In the genomic region with DNA sequence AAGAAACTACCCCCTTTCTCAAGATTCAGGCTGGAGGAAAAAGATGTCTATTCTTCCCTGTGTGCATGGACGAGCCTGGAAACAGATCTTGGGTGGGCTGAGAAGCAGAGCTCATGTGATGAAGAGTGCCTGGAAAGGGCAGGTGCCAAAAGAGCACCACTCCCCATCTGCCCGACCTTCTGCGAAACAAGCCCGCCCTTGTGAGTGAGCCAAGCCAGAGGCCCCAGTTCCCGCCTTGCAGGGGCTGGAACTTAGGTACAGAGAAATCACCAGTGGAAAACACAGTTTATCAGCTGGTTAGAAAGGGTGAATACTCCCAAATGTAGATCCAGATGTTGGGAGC, we compare ENCODE assay signal across 9 cellular contexts. TPM values are rescaled to one million over a fixed set of nuclear protein-coding genes. Genes with fewer than 3 reads are reported as not detected.
DNase-seq lines count a peak whose midpoint lies in the region; ATAC-seq, FAIRE-seq and TF ChIP-seq lines count a peak whose summit lies in the region.
"Had no signal": no experiment of that assay in that cellular context is flagged by ENCODE, and none has a peak within 500 bp of the region (broad histone marks: within the 10 kb centered on the region; RNA-seq: fewer than 3 reads in every experiment).

No MANE protein-coding gene starts in this region.

- TF ChIP-seq RAD21 in GM12878 (IDR thresholded peaks at IDR 0.05; ENCODE audit: insufficient read depth, low read depth, low read length) = no peak

- H2BK120ac ChIP-seq in H9 (ENCODE audit: low read depth, low read length, poor library complexity, severe bottlenecking) = no peak overlapping the region

- TF ChIP-seq CTCF in GM12878 (IDR thresholded peaks at IDR 0.05 in 2 of 3, conservative IDR thresholded peaks at IDR 0.05 in 1 of 3; ENCODE audit: control insufficient read depth in 2 of 3, extremely low read depth in 1 of 3, insufficient read depth in 1 of 3, low read depth in 3 of 3, low read length in 3 of 3) = no peak
- no peak for TF ChIP-seq CTCF in tibial nerve (IDR thresholded peaks at IDR 0.05)
- TF ChIP-seq CTCF in H9 (conservative IDR thresholded peaks at IDR 0.05) = no peak

- H3K4me1 Mint-ChIP-seq in stimulated activated naive CD8-positive, alpha-beta T cell treated with anti-CD3 and anti-CD28 coated beads, Interleukin-15, Interleukin-2, amounts not matched to agents 100 ng/mL and 50 ng/mL, for 24 hours (ENCODE audit: low read depth) = peaks cover 63% of the 10 kb centered on the region
- H3K4me1 Mint-ChIP-seq in H9 = peaks cover 45 to 61% of the 10 kb centered on the region in 2 experiments

- H3K27me3 ChIP-seq in GM12878 (replicated peaks in 1 of 2; ENCODE audit: control insufficient read depth in 2 of 2, insufficient read depth in 2 of 2, low read length in 1 of 2) (no peaks in the 10 kb centered on the region), tibial nerve (no peaks in the 10 kb centered on the region), H9 (ENCODE audit: insufficient read depth, low read length) (peaks cover 37% of the 10 kb centered on the region)

- TF ChIP-seq POLR2A in GM12878 (IDR thresholded peaks at IDR 0.05; ENCODE audit: low read depth, low read length) (no peak), tibial nerve (IDR thresholded peaks at IDR 0.05) (peak in 1 of 2 donors; percentile 19)

- no peak overlapping the region for H2BK15ac ChIP-seq in H9 (ENCODE audit: low read depth, low read length)

- no peak overlapping the region for H3K18ac ChIP-seq in H9 (ENCODE audit: insufficient read length, low read depth, low read length)

- H3K27me3 Mint-ChIP-seq in stimulated activated naive CD8-positive, alpha-beta T cell treated with anti-CD3 and anti-CD28 coated beads, Interleukin-15, Interleukin-2, amounts not matched to agents 100 ng/mL and 50 ng/mL, for 24 hours = peaks cover 9% of the 10 kb centered on the region
- peaks cover 81% of the 10 kb centered on the region for H3K27me3 Mint-ChIP-seq in H9 (ENCODE audit: low read depth)

- H3K9me3 Mint-ChIP-seq in stimulated activated naive CD8-positive, alpha-beta T cell treated with anti-CD3 and anti-CD28 coated beads, Interleukin-15, Interleukin-2, amounts not matched to agents 100 ng/mL and 50 ng/mL, for 24 hours = no peaks in the 10 kb centered on the region
- peaks cover 0 to 3% of the 10 kb centered on the region in 2 experiments; a peak in 2 of 5 replicates for H3K9me3 Mint-ChIP-seq in H9

- ATAC-seq in stimulated activated naive CD8-positive, alpha-beta T cell treated with anti-CD3 and anti-CD28 coated beads, Interleukin-15, Interleukin-2, amounts not matched to agents 100 U/mL and 50 U/mL, for 24 hours = no peak
- no peak for ATAC-seq in GM12878

- RAD21 ChIA-PET in GM12878 (lab: Charles Lee; ENCODE audit: unreplicated experiment) = no interaction called here

- peak overlapping the region; percentile 92 for H3K4me3 ChIP-seq in GM12878
- H3K4me3 ChIP-seq in tibial nerve = peak overlapping the region; percentile 86 to 99 (median 97)

- SMC1A ChIA-PET in GM12878 (lab: Charles Lee; ENCODE audit: uncharacterized antibody, unreplicated experiment) = interaction anchor here (1.4 to 2.3 kb wide), 4 partner anchors 36 to 123 kb away, joined by 3 to 6 read pairs (median 5); no protein-coding TSS in a partner anchor

- peak overlapping the region; percentile 82 for H3K9ac ChIP-seq in GM12878 (ENCODE audit: control insufficient read depth, insufficient read depth, low read length)
- H3K9ac ChIP-seq in H9 (ENCODE audit: extremely low read depth, insufficient read length, low read length) = no peak overlapping the region

- H2AFZ ChIP-seq in GM12878 (ENCODE audit: control insufficient read depth, low read depth, low read length) (no peak overlapping the region), H9 (ENCODE audit: low read length) (no peak overlapping the region)

- H4K91ac ChIP-seq in H9 (ENCODE audit: insufficient read length, low read depth, low read length) = no peak overlapping the region

- in situ Hi-C loops in GM12878 (cut with MboI) = no loop called here

- no peak overlapping the region for H2BK20ac ChIP-seq in H9 (ENCODE audit: low read depth, low read length, poor library complexity, severe bottlenecking)

- WGBS in GM12878 (ENCODE audit: insufficient coverage, insufficient replicate concordance, low lambda C conversion rate, missing lambda C conversion rate) = 95% methylated on average over 5 of the region's 5 CpGs
- WGBS in tibial nerve, 2 donors = 10 to 19% methylated on average over 5 of the region's 5 CpGs
- WGBS in H9 (ENCODE audit: extremely low coverage, insufficient read length, low lambda C conversion rate) = no CpG with 5 or more reads among the region's 5 CpGs

- no peak overlapping the region for H4K5ac ChIP-seq in H9 (ENCODE audit: insufficient read length, low read depth, low read length)

- H3K9me3 ChIP-seq in GM12878 (replicated peaks; ENCODE audit: control insufficient read depth, insufficient read depth, low read length) (no peaks in the 10 kb centered on the region), tibial nerve (no peaks in the 10 kb centered on the region), H9 (ENCODE audit: control insufficient read depth, low read depth, low read length) (no peaks in the 10 kb centered on the region)

- no peak overlapping the region for H2AK5ac ChIP-seq in H9 (ENCODE audit: insufficient read length, low read length)

- H4K20me1 ChIP-seq in GM12878 (ENCODE audit: control insufficient read depth, insufficient read depth) = no peaks in the 10 kb centered on the region; the same call in 1 of the 2 replicates
- H4K20me1 ChIP-seq in H9 (ENCODE audit: control insufficient read depth, insufficient read depth, insufficient read length) = no peaks in the 10 kb centered on the region

- intact Hi-C loops in GM12878 (cut with micrococcal nuclease; ENCODE audit: unreplicated experiment) = loop anchor here (2.0 to 10.0 kb wide), 2 partner anchors 113 to 223 kb away; no protein-coding TSS in a partner anchor

- H3K27ac Mint-ChIP-seq in stimulated activated naive CD8-positive, alpha-beta T cell treated with anti-CD3 and anti-CD28 coated beads, Interleukin-15, Interleukin-2, amounts not matched to agents 100 ng/mL and 50 ng/mL, for 24 hours = no peak overlapping the region
- H3K27ac Mint-ChIP-seq in H9 = no peak overlapping the region

- no peak for DNase-seq in stimulated activated naive CD8-positive, alpha-beta T cell treated with anti-CD3 and anti-CD28 coated beads, Interleukin-15, Interleukin-2, amounts not matched to agents 100 U/mL and 50 U/mL, for 24 hours
- DNase-seq in GM12878 (ENCODE audit: low read depth, low spot score) (no peak), left kidney (ENCODE audit: low read depth, low spot score) (peak; percentile 52), tibial nerve (ENCODE audit: low spot score in 2 of 2) (no peak), H9 (no peak), DMS114 treated with DMSO at 0.1 percent for 48 hours (lab: John Stamatoyannopoulos, UW; ENCODE audit: unreplicated experiment) (no peak), NCI-H510A treated with DMSO at 0.1 percent for 48 hours (lab: John Stamatoyannopoulos, UW) (no peak)

- H4K8ac ChIP-seq in H9 (replicated peaks; ENCODE audit: insufficient read length, low read depth, low read length) = no peak overlapping the region

- peak overlapping the region; percentile 90 for H3K4me3 Mint-ChIP-seq in stimulated activated naive CD8-positive, alpha-beta T cell treated with anti-CD3 and anti-CD28 coated beads, Interleukin-15, Interleukin-2, amounts not matched to agents 100 ng/mL and 50 ng/mL, for 24 hours
- no peak overlapping the region for H3K4me3 Mint-ChIP-seq in H9

- peaks cover 12% of the 10 kb centered on the region for H3K23me2 ChIP-seq in H9 (ENCODE audit: insufficient read length, low read depth, low read length, poor library complexity, severe bottlenecking)

- no peak overlapping the region for H3T11ph ChIP-seq in H9 (ENCODE audit: low read length)

- FAIRE-seq in GM12878 (lab: Jason Lieb, UNC) = no peak
- FAIRE-seq: colon had no signal

- TF ChIP-seq EP300 in GM12878 (IDR thresholded peaks at IDR 0.05; ENCODE audit: borderline replicate concordance in 1 of 2, control insufficient read depth in 1 of 2, low read depth in 2 of 2, low read length in 2 of 2) (no peak), tibial nerve (IDR thresholded peaks at IDR 0.05) (peak in 1 of 2 donors; percentile 82)

- H3K4me2 ChIP-seq in GM12878 (ENCODE audit: control insufficient read depth, insufficient read depth) = peak overlapping the region; percentile 90
- H3K4me2 ChIP-seq in H9 (ENCODE audit: insufficient read depth, insufficient read length, low read length) = no peak overlapping the region

- no TSS peak for BruUV-seq in GM12878 (replicated peaks; lab: Mats Ljungman, UMichigan)

- POLR2A ChIA-PET in GM12878 (lab: Charles Lee) = interaction anchor here (0.5 to 1.4 kb wide), 6 partner anchors 17 to 1822 kb away, joined by 3 to 10 read pairs (median 4); no protein-coding TSS in a partner anchor

- H3K14ac ChIP-seq in H9 (ENCODE audit: insufficient read depth, low read length) = no peak overlapping the region

- no peak overlapping the region for H3K56ac ChIP-seq in H9 (ENCODE audit: insufficient read length, low read depth, low read length)

- H3K4ac ChIP-seq in H9 (ENCODE audit: low read depth, low read length) = no peak overlapping the region

- CTCF ChIA-PET in GM12878 (lab: Yijun Ruan, JAX) = interaction anchor here (1.2 kb wide), 1 partner anchor 52 kb away, joined by 8 read pairs; no protein-coding TSS in a partner anchor

- H2BK5ac ChIP-seq in H9 (ENCODE audit: insufficient read length, low read length) = no peak overlapping the region

- H3K79me2 ChIP-seq in GM12878 (ENCODE audit: control insufficient read depth, insufficient read depth, low read length) (peaks cover 72% of the 10 kb centered on the region), H9 (ENCODE audit: insufficient read depth, low read length) (no peaks in the 10 kb centered on the region)

- H2BK12ac ChIP-seq in H9 (ENCODE audit: insufficient read length, low read depth, low read length) = no peak overlapping the region

- H3K79me1 ChIP-seq in H9 (ENCODE audit: insufficient read depth, low read depth, low read length, poor library complexity, severe bottlenecking) = no peaks in the 10 kb centered on the region

- H3K27ac ChIP-seq in GM12878 (ENCODE audit: control insufficient read depth, insufficient read depth) (peak overlapping the region; percentile 7), tibial nerve (peak overlapping the region; percentile 97 to 99 (median 98)), H9 (ENCODE audit: insufficient read length, low read depth, low read length) (no peak overlapping the region)

- H3K36me3 Mint-ChIP-seq in stimulated activated naive CD8-positive, alpha-beta T cell treated with anti-CD3 and anti-CD28 coated beads, Interleukin-15, Interleukin-2, amounts not matched to agents 100 ng/mL and 50 ng/mL, for 24 hours (ENCODE audit: low read depth) = peaks cover 31% of the 10 kb centered on the region
- no peaks in the 10 kb centered on the region; a peak in 1 of 7 replicates for H3K36me3 Mint-ChIP-seq in H9 (ENCODE audit: insufficient read depth in 1 of 3, low read depth in 3 of 3)

- no peak overlapping the region for H3K23ac ChIP-seq in H9 (ENCODE audit: insufficient read length, low read depth, low read length)

- H3K36me3 ChIP-seq in GM12878 (ENCODE audit: control insufficient read depth in 2 of 2, insufficient read depth in 2 of 2, low read length in 1 of 2) = peaks cover 0 to 4% of the 10 kb centered on the region in 2 experiments; a peak in 2 of 4 replicates
- H3K36me3 ChIP-seq in tibial nerve = no peaks in the 10 kb centered on the region

- H3K4me1 ChIP-seq in GM12878 (ENCODE audit: control insufficient read depth, insufficient read depth, low read length) (peaks cover 20% of the 10 kb centered on the region), tibial nerve (peaks cover 0 to 64% (median 42%) of the 10 kb centered on the region in 4 donors), H9 (ENCODE audit: insufficient read depth, low read length) (no peaks in the 10 kb centered on the region; the same call in 1 of the 2 replicates)

RNA-seq across cellular contexts. Expression of a gene that starts 26.7 kb away (rescaled TPM):
- not detected in 2 replicates for total RNA-seq in GM12878 (2013; cell fraction: nucleolus; rRNA removed)
- not detected in 2 replicates for total RNA-seq in GM12878 (2014; rRNA removed)
- total RNA-seq in GM12878 (2014; rRNA removed; fragmentation: Illumina TruSeq; extraction: Trizol) = not detected in 2 replicates
- not detected in 2 replicates for total RNA-seq in GM12878 (2021)
- not detected for polyA plus RNA-seq in GM12878 (2011; ENCODE audit: low read depth)
- polyA plus RNA-seq in GM12878 (2011; rRNA removed) = not detected in 2 replicates
- not detected in 2 replicates for polyA plus RNA-seq in GM12878 (2011; cell fraction: cytosol; rRNA removed)
- not detected in 2 replicates for polyA plus RNA-seq in GM12878 (2011; cell fraction: nucleus; rRNA removed)
- not detected in 2 replicates for polyA plus RNA-seq in GM12878 (2012)
- polyA plus RNA-seq in GM12878 (2014; fragmentation: Illumina TruSeq; extraction: Trizol) = not detected in 2 replicates
- polyA plus RNA-seq in GM12878 (2014; fragmentation: Nextera tagmentation; extraction: Ambion mirVana) = not detected
- polyA plus RNA-seq in GM12878 (2014; rRNA removed) = not detected in 2 replicates
- polyA plus RNA-seq in GM12878 (2016; fragmentation: Nextera tagmentation; extraction: Ambion mirVana) = not detected
- polyA minus RNA-seq in GM12878 (2011; rRNA and poly(A)+ RNA removed) = not detected in 2 replicates
- not detected in 2 replicates for polyA minus RNA-seq in GM12878 (2011; cell fraction: cytosol; rRNA and poly(A)+ RNA removed)
- polyA minus RNA-seq in GM12878 (2011; cell fraction: nucleus; rRNA and poly(A)+ RNA removed) = not detected in 2 replicates
- under 1 TPM in 2 of 4 donors, not detected in 2; 0.42 to 0.66 TPM for total RNA-seq in tibial nerve
- not detected in 2 replicates for total RNA-seq in H9 (2021)
